In genomic region chr12:49184697-49185096, GRCh38 we compare ENCODE assay signal across 7 cellular contexts. TPM values are rescaled to one million over a fixed set of nuclear protein-coding genes. Genes with fewer than 3 reads are reported as not detected.
DNase-seq lines count a peak whose midpoint lies in the region; ATAC-seq and TF ChIP-seq lines count a peak whose summit lies in the region.
"Not testable (repeated sequence)": the region's sequence is repeated elsewhere in the genome, so short reads cannot be mapped to it uniquely, and the experiment has no call there.

No MANE protein-coding gene starts in this region.

- not testable (repeated sequence) for H3K27me3 Mint-ChIP-seq in CD4-positive, alpha-beta T cell; activated T-helper 17 cell treated with anti-CD3 and anti-CD28 coated beads, Interleukin-2, amount 50 U/mL, for 72 hours; naive thymus-derived CD8-positive, alpha-beta T cell
- H3K27me3 Mint-ChIP-seq in brain (peaks cover 29% of the 10 kb centered on the region), endothelial cell (ENCODE audit: unreplicated experiment) (peaks cover 24% of the 10 kb centered on the region), neural progenitor cell (ENCODE audit: insufficient read depth, low read depth) (peaks cover 13% of the 10 kb centered on the region)

- not testable (repeated sequence) for TF ChIP-seq RAD21 in SK-N-SH (IDR thresholded peaks at IDR 0.05; ENCODE audit: low read length)

- H3K27me3 ChIP-seq in CD4-positive, alpha-beta T cell (ENCODE audit: control insufficient read depth, insufficient read depth, low read length); SK-N-SH (ENCODE audit: insufficient read depth); neural progenitor cell: not testable (repeated sequence)

- peaks cover 62% of the 10 kb centered on the region for H3K36me3 Mint-ChIP-seq in CD4-positive, alpha-beta T cell (ENCODE audit: low read depth)
- peaks cover 52% of the 10 kb centered on the region for H3K36me3 Mint-ChIP-seq in activated T-helper 17 cell treated with anti-CD3 and anti-CD28 coated beads, Interleukin-2, amount 50 U/mL, for 72 hours (ENCODE audit: low read depth)
- H3K36me3 Mint-ChIP-seq in brain (peaks cover 60% of the 10 kb centered on the region), endothelial cell (ENCODE audit: low read depth, unreplicated experiment) (peaks cover 46% of the 10 kb centered on the region), neural progenitor cell (peaks cover 29% of the 10 kb centered on the region)
- H3K36me3 Mint-ChIP-seq in naive thymus-derived CD8-positive, alpha-beta T cell, result peaks cover 4 to 35% (median 17%) of the 10 kb centered on the region in 3 donors

- not testable (repeated sequence) for TF ChIP-seq CTCF in CD4-positive, alpha-beta T cell (IDR thresholded peaks at IDR 0.05); SK-N-SH (IDR thresholded peaks at IDR 0.05); brain (conservative IDR thresholded peaks at IDR 0.05); endothelial cell (IDR thresholded peaks at IDR 0.05; ENCODE audit: unreplicated experiment); neural progenitor cell (IDR thresholded peaks at IDR 0.05)

- intact Hi-C loops in CD4-positive, alpha-beta T cell (cut with DNase I, micrococcal nuclease), result not testable (repeated sequence)

- H3K9ac ChIP-seq in SK-N-SH, neural progenitor cell: not testable (repeated sequence)

- H3K4me2 ChIP-seq in SK-N-SH, result peak overlapping the region; percentile 91; the same call in 1 of the 2 replicates
- H3K4me2 ChIP-seq in neural progenitor cell, result not testable (repeated sequence)

- peaks cover 63% of the 10 kb centered on the region for H3F3A ChIP-seq in SK-N-SH (replicated peaks; ENCODE audit: insufficient read depth)
- peaks cover 45% of the 10 kb centered on the region for H3F3A ChIP-seq in neural progenitor cell (ENCODE audit: low read depth)

- POLR2A ChIA-PET in CD4-positive, alpha-beta T cell (lab: Charles Lee), result interaction anchor here (2.2 kb wide), 1 partner anchor 54 kb away, joined by 12 read pairs; the partner anchor contains the start of gene TUBA1B
- POLR2A ChIA-PET in SK-N-SH (lab: Yijun Ruan, JAX), result interaction anchor here (0.6 to 3.6 kb wide), 3 partner anchors 16 to 54 kb away, joined by 3 to 21 read pairs (median 8); partner anchors contain the start of gene TUBA1B
- POLR2A ChIA-PET in naive thymus-derived CD8-positive, alpha-beta T cell (lab: Charles Lee), result interaction anchor here (0.7 to 3.8 kb wide), 2 partner anchors 54 to 557 kb away, joined by 4 to 14 read pairs; partner anchors contain the start of genes TMBIM6 and TUBA1B

- H4K20me1 ChIP-seq in SK-N-SH (ENCODE audit: insufficient read depth) (peaks cover 49% of the 10 kb centered on the region), neural progenitor cell (ENCODE audit: low read depth) (peaks cover 47% of the 10 kb centered on the region)

- H3K4me1 Mint-ChIP-seq in CD4-positive, alpha-beta T cell (ENCODE audit: low read depth), result peaks cover 19% of the 10 kb centered on the region
- peaks cover 17% of the 10 kb centered on the region for H3K4me1 Mint-ChIP-seq in activated T-helper 17 cell treated with anti-CD3 and anti-CD28 coated beads, Interleukin-2, amount 50 U/mL, for 72 hours
- H3K4me1 Mint-ChIP-seq in brain (peaks cover 52% of the 10 kb centered on the region), endothelial cell (ENCODE audit: unreplicated experiment) (peaks cover 19% of the 10 kb centered on the region), neural progenitor cell (peaks cover 35% of the 10 kb centered on the region)
- peaks cover 11 to 35% (median 24%) of the 10 kb centered on the region in 4 donors for H3K4me1 Mint-ChIP-seq in naive thymus-derived CD8-positive, alpha-beta T cell

- ATAC-seq in CD4-positive, alpha-beta T cell (ENCODE audit: poor library complexity); activated T-helper 17 cell treated with anti-CD3 and anti-CD28 coated beads, Interleukin-2, amount 50 U/mL, for 72 hours (replicated peaks); naive thymus-derived CD8-positive, alpha-beta T cell: not testable (repeated sequence)

- not testable (repeated sequence) for DNase-seq in CD4-positive, alpha-beta T cell; SK-N-SH; endothelial cell (ENCODE audit: low spot score); neural progenitor cell (ENCODE audit: low spot score)
- peak in 1 of 10 donors; percentile 16 for DNase-seq in naive thymus-derived CD8-positive, alpha-beta T cell

- H3K27ac Mint-ChIP-seq in CD4-positive, alpha-beta T cell, result peak overlapping the region; percentile 5
- H3K27ac Mint-ChIP-seq in activated T-helper 17 cell treated with anti-CD3 and anti-CD28 coated beads, Interleukin-2, amount 50 U/mL, for 72 hours, result peak overlapping the region; percentile 54
- H3K27ac Mint-ChIP-seq in brain (peak overlapping the region; percentile 55 to 100 (median 76)), endothelial cell (ENCODE audit: unreplicated experiment) (peak overlapping the region; percentile 55)
- H3K27ac Mint-ChIP-seq in naive thymus-derived CD8-positive, alpha-beta T cell, result peak overlapping the region in 8 of 10 donors; percentile 53 to 99 (median 71)
- H3K27ac Mint-ChIP-seq in neural progenitor cell, result not testable (repeated sequence)

- H3K4me3 Mint-ChIP-seq in CD4-positive, alpha-beta T cell, result peak overlapping the region; percentile 32
- H3K4me3 Mint-ChIP-seq in activated T-helper 17 cell treated with anti-CD3 and anti-CD28 coated beads, Interleukin-2, amount 50 U/mL, for 72 hours, result not testable (repeated sequence)
- H3K4me3 Mint-ChIP-seq in brain (peak overlapping the region; percentile 82 to 99 (median 97)), endothelial cell (ENCODE audit: unreplicated experiment) (peak overlapping the region; percentile 84), neural progenitor cell (peak overlapping the region; percentile 69)
- peak overlapping the region in 3 of 10 donors; percentile 0 to 81 (median 41) for H3K4me3 Mint-ChIP-seq in naive thymus-derived CD8-positive, alpha-beta T cell

- CTCF ChIA-PET in CD4-positive, alpha-beta T cell (lab: Charles Lee), result not testable (repeated sequence)
- CTCF ChIA-PET in SK-N-SH (lab: Yijun Ruan, JAX), result interaction anchor here (0.6 to 1.0 kb wide), 2 partner anchors 10 to 51 kb away, joined by 3 read pairs; no protein-coding TSS in a partner anchor

- peaks cover 0 to 19% of the 10 kb centered on the region in 2 experiments; a peak in 2 of 4 replicates for H3K4me1 ChIP-seq in SK-N-SH (ENCODE audit: control insufficient read depth in 1 of 2, insufficient read depth in 2 of 2, low read depth in 1 of 2, low read length in 1 of 2)
- H3K4me1 ChIP-seq in neural progenitor cell, result peaks cover 13% of the 10 kb centered on the region

- H3K9me3 Mint-ChIP-seq in CD4-positive, alpha-beta T cell; activated T-helper 17 cell treated with anti-CD3 and anti-CD28 coated beads, Interleukin-2, amount 50 U/mL, for 72 hours; endothelial cell (ENCODE audit: unreplicated experiment); naive thymus-derived CD8-positive, alpha-beta T cell; neural progenitor cell: not testable (repeated sequence)
- H3K9me3 Mint-ChIP-seq in brain, result peaks cover 0 to 20% (median 3%) of the 10 kb centered on the region in 5 experiments

- H3K27ac ChIP-seq in CD4-positive, alpha-beta T cell (ENCODE audit: low read depth, low read length); neural progenitor cell: not testable (repeated sequence)
- peak overlapping the region in 1 of 2 experiments; percentile 16; a peak in 2 of 4 replicates for H3K27ac ChIP-seq in SK-N-SH (ENCODE audit: low read depth in 2 of 2, low read length in 1 of 2)

- peaks cover 46% of the 10 kb centered on the region for H3K79me2 ChIP-seq in SK-N-SH (ENCODE audit: insufficient read depth)
- H3K79me2 ChIP-seq in neural progenitor cell (ENCODE audit: low read depth), result peaks cover 32% of the 10 kb centered on the region

- H3K4me3 ChIP-seq in SK-N-SH (ENCODE audit: low read depth in 2 of 2, low read length in 1 of 2); neural progenitor cell: not testable (repeated sequence)

- WGBS in SK-N-SH (ENCODE audit: low lambda C conversion rate), result 83% methylated on average over 1 of the region's 1 CpG

- TF ChIP-seq EP300 in SK-N-SH (IDR thresholded peaks at IDR 0.05; ENCODE audit: borderline replicate concordance in 1 of 2, low read depth in 1 of 2, low read length in 1 of 2), result not testable (repeated sequence)

- H3K9me3 ChIP-seq in CD4-positive, alpha-beta T cell (ENCODE audit: control insufficient read depth, low read length); SK-N-SH; neural progenitor cell (ENCODE audit: low read depth): not testable (repeated sequence)

- not testable (repeated sequence) for H2AFZ ChIP-seq in SK-N-SH (ENCODE audit: low read depth); neural progenitor cell (replicated peaks)

- H3K9me2 ChIP-seq in SK-N-SH, result not testable (repeated sequence)

- H3K36me3 ChIP-seq in SK-N-SH (replicated peaks in 1 of 2; ENCODE audit: control insufficient read depth in 1 of 2, insufficient read depth in 2 of 2, low read length in 1 of 2), result peaks cover 16 to 42% of the 10 kb centered on the region in 2 experiments
- H3K36me3 ChIP-seq in neural progenitor cell, result peaks cover 11% of the 10 kb centered on the region

RNA-seq across cellular contexts. Expression of gene TUBA1A, which starts 4.2 kb away (rescaled TPM):
- 100 to 1,000 TPM; 295 to 305 TPM for total RNA-seq in CD4-positive, alpha-beta T cell
- polyA plus RNA-seq in SK-N-SH (2012; rRNA removed), result 1,427 and 1,906 TPM in 2 replicates
- 1,102 and 1,356 TPM in 2 replicates for polyA plus RNA-seq in SK-N-SH (2012; cell fraction: cytosol; rRNA removed)
- polyA plus RNA-seq in SK-N-SH (2012; cell fraction: nucleus; rRNA removed), result 1,333 and 1,752 TPM in 2 replicates
- total RNA-seq in activated T-helper 17 cell treated with anti-CD3 and anti-CD28 coated beads, Interleukin-2, amount 50 U/mL, for 72 hours, result 10 to 100 TPM; 57.9 to 72.6 TPM
- 7,715 TPM for polyA plus RNA-seq in brain (ENCODE audit: insufficient read depth, low read depth, low replicate concordance)
- total RNA-seq in endothelial cell (ENCODE audit: unreplicated experiment), result 924 TPM
- 10 to 100 TPM; 93.5 to 95.3 TPM for total RNA-seq in naive thymus-derived CD8-positive, alpha-beta T cell
- 100 to 1,000 TPM; 139 to 168 (median 147) TPM for polyA plus RNA-seq in naive thymus-derived CD8-positive, alpha-beta T cell
- 1,211 and 1,863 TPM in 2 replicates for total RNA-seq in neural progenitor cell (ENCODE audit: low replicate concordance)

RNA-seq across cellular contexts. Expression of gene TUBA1B, which starts 53.5 kb away (rescaled TPM):
- 100 to 1,000 TPM; 116 to 120 TPM for total RNA-seq in CD4-positive, alpha-beta T cell
- polyA plus RNA-seq in SK-N-SH (2012; rRNA removed) (2,454 and 2,856 TPM in 2 replicates), brain (ENCODE audit: insufficient read depth, low read depth, low replicate concordance) (3,807 TPM)
- polyA plus RNA-seq in SK-N-SH (2012; cell fraction: cytosol; rRNA removed), result 1,826 and 2,117 TPM in 2 replicates
- polyA plus RNA-seq in SK-N-SH (2012; cell fraction: nucleus; rRNA removed), result 970 and 1,206 TPM in 2 replicates
- total RNA-seq in activated T-helper 17 cell treated with anti-CD3 and anti-CD28 coated beads, Interleukin-2, amount 50 U/mL, for 72 hours, result 1,000 to 10,000 TPM; 1,357 to 2,653 TPM
- total RNA-seq in endothelial cell (ENCODE audit: unreplicated experiment) (915 TPM), neural progenitor cell (ENCODE audit: low replicate concordance) (2,741 and 4,208 TPM in 2 replicates)
- 100 to 1,000 TPM; 157 to 161 TPM for total RNA-seq in naive thymus-derived CD8-positive, alpha-beta T cell
- polyA plus RNA-seq in naive thymus-derived CD8-positive, alpha-beta T cell, result 100 to 1,000 TPM; 277 to 339 (median 333) TPM
